Comparison of ENCODE assay signal across 7 cellular contexts in the genomic region with DNA sequence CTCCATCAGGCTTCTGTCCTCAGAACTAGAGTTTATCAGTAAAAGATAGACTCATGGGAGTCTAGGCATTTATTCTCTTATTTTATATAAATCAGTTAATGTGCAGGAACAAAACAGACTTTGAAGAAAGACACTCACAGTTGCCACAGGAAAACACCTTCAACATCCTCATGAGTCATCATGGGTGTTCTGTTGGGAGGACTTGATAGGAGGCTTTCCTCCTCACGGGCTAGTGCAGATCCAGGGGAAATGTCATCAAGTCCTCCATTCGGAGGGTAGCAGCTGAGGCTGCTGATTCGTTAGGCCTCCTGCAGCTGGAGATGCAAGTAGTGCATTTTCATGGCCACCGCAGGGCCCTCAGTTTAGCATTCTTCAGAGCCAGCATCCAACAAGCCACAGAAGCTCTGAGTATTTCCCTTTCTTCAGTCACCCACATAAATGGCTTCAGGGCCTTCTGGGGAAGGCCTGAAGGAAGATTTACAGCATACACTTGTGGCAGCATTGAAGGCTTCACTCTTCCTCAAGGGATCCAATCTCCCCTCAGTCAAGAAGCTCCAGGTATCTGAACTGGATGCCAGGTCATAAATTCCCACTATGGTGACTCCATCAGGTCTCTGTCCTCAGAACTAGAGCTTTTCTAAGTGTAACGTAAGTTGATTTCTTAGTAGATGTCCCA. TPM values are rescaled to one million over a fixed set of nuclear protein-coding genes. Genes with fewer than 3 reads are reported as not detected.
DNase-seq lines count a peak whose midpoint lies in the region; ATAC-seq, FAIRE-seq and TF ChIP-seq lines count a peak whose summit lies in the region.
"Not testable (repeated sequence)": the region's sequence is repeated elsewhere in the genome, so short reads cannot be mapped to it uniquely, and the experiment has no call there.

No MANE protein-coding gene starts in this region.

- H3K27ac Mint-ChIP-seq in activated CD4-positive, alpha-beta T cell treated with anti-CD3 and anti-CD28 coated beads for 36 hours: not testable (repeated sequence)

- dilution Hi-C loops in keratinocyte (cut with MboI; ENCODE audit: extremely low pct_ligation_motif_present, low sequenced_read_pairs): not testable (repeated sequence)

- BruUV-seq in PC-3 (replicated peaks; lab: Mats Ljungman, UMichigan): TSS peak; percentile 18
- not testable (repeated sequence) for BruUV-seq in K562 (replicated peaks; lab: Mats Ljungman, UMichigan)

- DNase-seq in PC-3 (peak; percentile 13), ureter (ENCODE audit: low spot score) (peak; percentile 35)
- DNase-seq in activated CD4-positive, alpha-beta T cell treated with anti-CD3 and anti-CD28 coated beads for 36 hours; activated T-cell treated with anti-CD3 and anti-CD28 coated beads, Interleukin-2, amount 50 U/mL, for 4 hours; K562 (ENCODE audit: extremely low read depth in 1 of 4, low spot score in 3 of 4); keratinocyte (ENCODE audit: low read depth, low spot score); mucosa of descending colon: not testable (repeated sequence)

- TF ChIP-seq POLR2A in K562 (conservative IDR thresholded peaks at IDR 0.05): not testable (repeated sequence)

- TF ChIP-seq CTCF in PC-3 (conservative IDR thresholded peaks at IDR 0.05; ENCODE audit: low read depth, low read length); K562 (IDR thresholded peaks at IDR 0.05 in 2 of 3, conservative IDR thresholded peaks at IDR 0.05 in 1 of 3; ENCODE audit: insufficient read depth in 2 of 3, low read depth in 1 of 3, low read length in 3 of 3); keratinocyte (optimal IDR thresholded peaks at IDR 0.05 in 1 of 3, IDR thresholded peaks at IDR 0.05 in 1 of 3, conservative IDR thresholded peaks at IDR 0.05 in 1 of 3; ENCODE audit: extremely low read depth in 1 of 3, insufficient read depth in 2 of 3, low read length in 3 of 3); mucosa of descending colon (IDR thresholded peaks at IDR 0.05): not testable (repeated sequence)

- intact Hi-C loops in PC-3 (cut with micrococcal nuclease); activated CD4-positive, alpha-beta T cell treated with anti-CD3 and anti-CD28 coated beads for 36 hours (cut with DNase I, micrococcal nuclease); K562 (cut with micrococcal nuclease); mucosa of descending colon (cut with DNase I, micrococcal nuclease): not testable (repeated sequence)

- not testable (repeated sequence) for H2AFZ ChIP-seq in PC-3 (ENCODE audit: low read length); K562 (ENCODE audit: low read depth, low read length); keratinocyte (ENCODE audit: control insufficient read depth, low read length)

- H3K4me3 Mint-ChIP-seq in activated CD4-positive, alpha-beta T cell treated with anti-CD3 and anti-CD28 coated beads for 36 hours; activated T-cell treated with anti-CD3 and anti-CD28 coated beads, Interleukin-2, amount 50 U/mL, for 4 hours: not testable (repeated sequence)

- peaks cover 25% of the 10 kb centered on the region for H3K79me2 ChIP-seq in PC-3 (ENCODE audit: low read length)
- H3K79me2 ChIP-seq in K562 (ENCODE audit: control insufficient read depth, insufficient read depth, low read length); keratinocyte (ENCODE audit: control insufficient read depth, insufficient read depth, low read length): not testable (repeated sequence)

- H3K27me3 ChIP-seq in PC-3 (ENCODE audit: low read length); K562 (ENCODE audit: control insufficient read depth in 2 of 2, insufficient read depth in 2 of 2, low read length in 2 of 2); keratinocyte (ENCODE audit: control insufficient read depth, extremely low read depth, insufficient read depth, low read length): not testable (repeated sequence)

- not testable (repeated sequence) for H3K9me3 Mint-ChIP-seq in activated CD4-positive, alpha-beta T cell treated with anti-CD3 and anti-CD28 coated beads for 36 hours (ENCODE audit: low read depth); activated T-cell treated with anti-CD3 and anti-CD28 coated beads, Interleukin-2, amount 50 U/mL, for 4 hours

- in situ Hi-C loops in K562 (cut with MboI): loop anchor here (25.0 kb wide), 2 partner anchors 90 to 310 kb away; a partner anchor contains a TSS

- H3K9me1 ChIP-seq in K562 (ENCODE audit: control insufficient read depth, insufficient read depth, low read length); keratinocyte (ENCODE audit: control insufficient read depth, extremely low read depth, insufficient read depth, low read length): not testable (repeated sequence)

- TF ChIP-seq EP300 in K562 (IDR thresholded peaks at IDR 0.05; ENCODE audit: low read length): not testable (repeated sequence)

- POLR2A ChIA-PET in PC-3 (lab: Charles Lee; ENCODE audit: unreplicated experiment): interaction anchor here (0.6 kb wide), 1 partner anchor 347 kb away, joined by 4 read pairs; no protein-coding TSS in a partner anchor
- POLR2A ChIA-PET in activated CD4-positive, alpha-beta T cell treated with anti-CD3 and anti-CD28 coated beads for 36 hours (lab: Charles Lee): not testable (repeated sequence)
- POLR2A ChIA-PET in K562 (lab: Yijun Ruan, JAX): interaction anchor here (0.6 to 4.7 kb wide), 9 partner anchors 10 to 836 kb away, joined by 3 to 23 read pairs (median 4); a partner anchor contains a TSS

- 94% methylated on average over 1 of the region's 5 CpGs for WGBS in K562 (ENCODE audit: insufficient coverage, low coverage, missing lambda C conversion rate)

- H3K9ac ChIP-seq in PC-3 (ENCODE audit: low read length); K562 (ENCODE audit: insufficient read depth in 1 of 2, low read depth in 2 of 2, low read length in 2 of 2); keratinocyte (ENCODE audit: control insufficient read depth, extremely low read depth, insufficient read depth, low read length): not testable (repeated sequence)

- peak overlapping the region; percentile 63 for H3K27ac ChIP-seq in PC-3 (ENCODE audit: low read length)
- H3K27ac ChIP-seq in K562 (ENCODE audit: extremely low read depth, low read depth, low read length); keratinocyte (ENCODE audit: control insufficient read depth, insufficient read depth, low read length): not testable (repeated sequence)

- H3K4me2 ChIP-seq in PC-3 (ENCODE audit: low read length): 0 out of 2 replicates have a peak overlapping the region, but pooled peaks have one; percentile 16
- H3K4me2 ChIP-seq in K562 (ENCODE audit: insufficient read depth, low read length); keratinocyte (ENCODE audit: control insufficient read depth, extremely low read depth, insufficient read depth, low read depth, low read length): not testable (repeated sequence)

- FAIRE-seq in K562 (lab: Jason Lieb, UNC): peak; percentile 81
- peak; percentile 56 for FAIRE-seq in keratinocyte (lab: Jason Lieb, UNC)

- H3K36me3 Mint-ChIP-seq in activated CD4-positive, alpha-beta T cell treated with anti-CD3 and anti-CD28 coated beads for 36 hours (ENCODE audit: low read depth); activated T-cell treated with anti-CD3 and anti-CD28 coated beads, Interleukin-2, amount 50 U/mL, for 4 hours (ENCODE audit: insufficient read depth): not testable (repeated sequence)

- not testable (repeated sequence) for H3K9me3 ChIP-seq in PC-3 (ENCODE audit: low read length); K562 (replicated peaks; ENCODE audit: control insufficient read depth, insufficient read depth, low read depth, low read length); keratinocyte (ENCODE audit: control insufficient read depth, low read depth, low read length); mucosa of descending colon

- H3K27me3 Mint-ChIP-seq in activated CD4-positive, alpha-beta T cell treated with anti-CD3 and anti-CD28 coated beads for 36 hours; activated T-cell treated with anti-CD3 and anti-CD28 coated beads, Interleukin-2, amount 50 U/mL, for 4 hours (ENCODE audit: low read depth): not testable (repeated sequence)

- CTCF ChIA-PET in PC-3 (lab: Charles Lee); K562 (lab: Yijun Ruan, JAX; ENCODE audit: low intra/inter-chr PET ratio): not testable (repeated sequence)
- CTCF ChIA-PET in activated CD4-positive, alpha-beta T cell treated with anti-CD3 and anti-CD28 coated beads for 36 hours (lab: Charles Lee): interaction anchor here (0.6 to 1.6 kb wide), 5 partner anchors 12 to 109 kb away, joined by 3 to 8 read pairs (median 4); no protein-coding TSS in a partner anchor

- H3K4me1 Mint-ChIP-seq in activated CD4-positive, alpha-beta T cell treated with anti-CD3 and anti-CD28 coated beads for 36 hours; activated T-cell treated with anti-CD3 and anti-CD28 coated beads, Interleukin-2, amount 50 U/mL, for 4 hours (ENCODE audit: low read depth): not testable (repeated sequence)

- not testable (repeated sequence) for TF ChIP-seq RAD21 in K562 (CRISPR knock-in tag; conservative IDR thresholded peaks at IDR 0.05 in 1 of 2, IDR thresholded peaks at IDR 0.05 in 1 of 2)

- H3F3A ChIP-seq in PC-3 (ENCODE audit: low read length, unreplicated experiment): not testable (repeated sequence)

- not testable (repeated sequence) for H3K4me3 ChIP-seq in PC-3 (ENCODE audit: low read length); K562; keratinocyte (ENCODE audit: control insufficient read depth in 2 of 3, extremely low read depth in 1 of 3, insufficient read depth in 2 of 3, low read depth in 1 of 3, low read length in 3 of 3); mucosa of descending colon

- H3K36me3 ChIP-seq in PC-3 (ENCODE audit: low read depth, low read length): peaks cover 21% of the 10 kb centered on the region
- peaks cover 15% of the 10 kb centered on the region; the same call in 1 of the 3 replicates for H3K36me3 ChIP-seq in K562 (ENCODE audit: control insufficient read depth, insufficient read depth, low read length)
- peaks cover 12 to 14% of the 10 kb centered on the region in 2 experiments for H3K36me3 ChIP-seq in keratinocyte (ENCODE audit: control insufficient read depth in 2 of 2, extremely low read depth in 1 of 2, insufficient read depth in 2 of 2, low read length in 2 of 2)
- not testable (repeated sequence) for H3K36me3 ChIP-seq in mucosa of descending colon (ENCODE audit: low read depth)

- H3K4me1 ChIP-seq in PC-3 (ENCODE audit: insufficient read depth, low read length) (peaks cover 29% of the 10 kb centered on the region), mucosa of descending colon (ENCODE audit: low read depth) (peaks cover 16% of the 10 kb centered on the region)
- H3K4me1 ChIP-seq in K562 (replicated peaks in 1 of 2; ENCODE audit: control insufficient read depth in 2 of 2, insufficient read depth in 2 of 2, low read length in 2 of 2); keratinocyte (ENCODE audit: control insufficient read depth, extremely low read depth, insufficient read depth, low read length): not testable (repeated sequence)

- H4K20me1 ChIP-seq in PC-3 (ENCODE audit: low read length); K562 (replicated peaks; ENCODE audit: control insufficient read depth, insufficient read depth, low read length); keratinocyte (ENCODE audit: control insufficient read depth, extremely low read depth, insufficient read depth, low read length): not testable (repeated sequence)

- not testable (repeated sequence) for H3K9me2 ChIP-seq in PC-3 (replicated peaks; ENCODE audit: low read length)

- ATAC-seq in PC-3 (peak; percentile 96), K562 (peak; percentile 89), mucosa of descending colon (peak; percentile 67)
- peak; percentile 86 for ATAC-seq in activated CD4-positive, alpha-beta T cell treated with anti-CD3 and anti-CD28 coated beads for 36 hours
- peak; percentile 61 to 65 for ATAC-seq in activated T-cell treated with anti-CD3 and anti-CD28 coated beads, Interleukin-2, amount 50 U/mL, for 4 hours

RNA-seq across cellular contexts. Expression of a gene that starts 10.9 kb away (rescaled TPM):
- total RNA-seq in PC-3 (2014; rRNA removed) (57.2 and 76.7 TPM in 2 replicates), K562 (2014; rRNA removed) (15.1 and 19.0 TPM in 2 replicates), K562 (2014; rRNA removed; fragmentation: Illumina TruSeq; extraction: Trizol) (20.3 and 21.2 TPM in 2 replicates), K562 (2015; rRNA removed; fragmentation: Illumina TruSeq; extraction: Trizol) (39.1 and 42.6 TPM in 2 replicates), K562 (2021) (31.4 and 33.6 TPM in 2 replicates), mucosa of descending colon (100 to 1,000 TPM in 2 of 3 donors, 10 to 100 TPM in 1; 80.2 to 169 (median 104) TPM), ureter (61.9 TPM)
- 1 to 10 TPM; 5.8 to 6.2 TPM for total RNA-seq in activated CD4-positive, alpha-beta T cell treated with anti-CD3 and anti-CD28 coated beads for 36 hours
- total RNA-seq in activated T-cell treated with anti-CD3 and anti-CD28 coated beads, Interleukin-2, amount 50 U/mL, for 4 hours: 1 to 10 TPM; 4.9 to 8.4 (median 5.8) TPM
- total RNA-seq in K562 (2011; cell fraction: chromatin; rRNA removed; ENCODE audit: low replicate concordance): 56.6 and 102 TPM in 2 replicates
- total RNA-seq in K562 (2011; cell fraction: nucleolus; rRNA removed): 36.9 and 44.1 TPM in 2 replicates
- total RNA-seq in K562 (2011; cell fraction: nucleoplasm; rRNA removed): 89.4 and 146 TPM in 2 replicates
- polyA plus RNA-seq in K562 (2011; rRNA removed) (36.5 and 41.3 TPM in 2 replicates), K562 (2014; fragmentation: Illumina TruSeq; extraction: Trizol) (27.6 and 35.0 TPM in 2 replicates), K562 (2014; fragmentation: Nextera tagmentation; extraction: Ambion mirVana) (1 to 10 TPM; 5.2 to 7.9 TPM), K562 (2014; rRNA removed) (24.1 and 30.7 TPM in 2 replicates), keratinocyte (12.8 to 16.4 TPM (median 14.2 TPM) in 3 replicates)
- polyA plus RNA-seq in K562 (2011; cell fraction: cytosol; rRNA removed): 15.1 and 32.8 TPM in 2 replicates
- polyA plus RNA-seq in K562 (2011; cell fraction: nucleus; rRNA removed): 56.8 and 69.1 TPM in 2 replicates
- 32.4 and 33.6 TPM in 2 replicates for polyA plus RNA-seq in K562 (2012)
- polyA minus RNA-seq in K562 (2011; rRNA and poly(A)+ RNA removed): 28.5 and 39.5 TPM in 2 replicates
- 10.4 and 15.7 TPM in 2 replicates for polyA minus RNA-seq in K562 (2011; cell fraction: cytosol; rRNA and poly(A)+ RNA removed)
- 39.3 and 69.2 TPM in 2 replicates for polyA minus RNA-seq in K562 (2011; cell fraction: nucleus; rRNA and poly(A)+ RNA removed)
- polyA plus RNA-seq in keratinocyte (2011; ENCODE audit: low read depth): 3.5 TPM
- 7.2 and 11.7 TPM in 2 replicates for polyA plus RNA-seq in keratinocyte (2011; cell fraction: cytosol; rRNA removed)
- polyA plus RNA-seq in keratinocyte (2011; cell fraction: nucleus; rRNA removed): 26.9 TPM in 2 replicates
- polyA plus RNA-seq in keratinocyte (2012; ENCODE audit: low replicate concordance): 3.7 and 11.0 TPM in 2 replicates
- polyA minus RNA-seq in keratinocyte: 16.0 to 24.8 TPM (median 19.8 TPM) in 3 replicates
- 6.1 TPM for polyA minus RNA-seq in keratinocyte (2011; cell fraction: cytosol; rRNA and poly(A)+ RNA removed)
- 26.5 and 55.5 TPM in 2 replicates for polyA minus RNA-seq in keratinocyte (2011; cell fraction: nucleus; rRNA and poly(A)+ RNA removed)
